18 cellular contexts compared by ENCODE assay signal in genomic region chr5:150322202-150322601, GRCh38. TPM values are rescaled to one million over a fixed set of nuclear protein-coding genes. Genes with fewer than 3 reads are reported as not detected.
DNase-seq lines count a peak whose midpoint lies in the region; ATAC-seq, FAIRE-seq and TF ChIP-seq lines count a peak whose summit lies in the region.
"Had no signal": no experiment of that assay in that cellular context is flagged by ENCODE, and none has a peak within 500 bp of the region (broad histone marks: within the 10 kb centered on the region; RNA-seq: fewer than 3 reads in every experiment).

No MANE protein-coding gene starts in this region.

- ATAC-seq in foreskin keratinocyte (peak; percentile 72), T-cell (replicated peaks in 1 of 4) (no peak), HG03457 (IDR thresholded peaks at IDR 0.05; ENCODE audit: unreplicated experiment) (no peak)
- ATAC-seq: naive thymus-derived CD4-positive, alpha-beta T cell had no signal

- no peak for TF ChIP-seq CTCF in astrocyte (IDR thresholded peaks at IDR 0.05; ENCODE audit: insufficient read depth, low read depth, low read length)
- no peak for TF ChIP-seq CTCF in foreskin keratinocyte (conservative IDR thresholded peaks at IDR 0.05)

- H3K27me3 ChIP-seq in ACC112 (ENCODE audit: insufficient read depth, low read length) (no peaks in the 10 kb centered on the region), astrocyte (ENCODE audit: insufficient read depth, low read length) (no peaks in the 10 kb centered on the region), foreskin keratinocyte (no peaks in the 10 kb centered on the region)

- H3K9me3 ChIP-seq in astrocyte (ENCODE audit: insufficient read depth, low read depth, low read length) = no peaks in the 10 kb centered on the region
- H3K9me3 ChIP-seq: Caco-2 had no signal

- H4K20me1 ChIP-seq in astrocyte (ENCODE audit: insufficient read depth, low read length) = no peaks in the 10 kb centered on the region

- no peak overlapping the region for H3K4me2 ChIP-seq in astrocyte (ENCODE audit: low read length)

- H3K79me2 ChIP-seq in ACC112 (ENCODE audit: control insufficient read depth, insufficient read depth, low read length, unreplicated experiment) = no peaks in the 10 kb centered on the region
- H3K79me2 ChIP-seq in astrocyte (ENCODE audit: insufficient read depth, low read length) = no peaks in the 10 kb centered on the region

- H3K4me3 ChIP-seq in ACC112 (ENCODE audit: low read depth, low read length) (no peak overlapping the region), astrocyte (ENCODE audit: insufficient read depth, low read depth, low read length) (no peak overlapping the region)

- POLR2A ChIA-PET in T-cell (lab: Charles Lee) = interaction anchor here in 1 of 2 donors (0.6 kb wide), 1 partner anchor 443 kb away, joined by 3 read pairs; no protein-coding TSS in a partner anchor

- H3K36me3 Mint-ChIP-seq in astrocyte (ENCODE audit: low read depth, unreplicated experiment) (peaks cover 3% of the 10 kb centered on the region), T-cell (no peaks in the 10 kb centered on the region)
- H3K36me3 Mint-ChIP-seq: naive thymus-derived CD4-positive, alpha-beta T cell had no signal

- H3K4me1 ChIP-seq in ACC112 (ENCODE audit: control insufficient read depth, insufficient read depth, low read length, unreplicated experiment) = peaks cover 50% of the 10 kb centered on the region
- H3K4me1 ChIP-seq in astrocyte (ENCODE audit: insufficient read depth, low read length) = peaks cover 35% of the 10 kb centered on the region
- H3K4me1 ChIP-seq in foreskin keratinocyte = peaks cover 51% of the 10 kb centered on the region

- H3K4me3 Mint-ChIP-seq in astrocyte (ENCODE audit: unreplicated experiment) = no peak overlapping the region
- no peak overlapping the region for H3K4me3 Mint-ChIP-seq in T-cell
- H3K4me3 Mint-ChIP-seq: activated B cell treated with CpG ODN at 0.5 μM for 24 hours; naive thymus-derived CD4-positive, alpha-beta T cell had no signal

- CTCF ChIA-PET in T-cell (lab: Charles Lee) = interaction anchor here in 1 of 2 donors (0.6 kb wide), 1 partner anchor 14 kb away, joined by 3 read pairs; no protein-coding TSS in a partner anchor

- FAIRE-seq in astrocyte (lab: Jason Lieb, UNC) = no peak

- in situ Hi-C loops in G401 (cut with HindIII; ENCODE audit: low sequenced_read_pairs) = no loop called here

- no peaks in the 10 kb centered on the region for H3K36me3 ChIP-seq in ACC112 (ENCODE audit: insufficient read depth, low read length)
- no peaks in the 10 kb centered on the region for H3K36me3 ChIP-seq in astrocyte (ENCODE audit: insufficient read depth, low read length)

- H3K4me1 Mint-ChIP-seq in astrocyte (ENCODE audit: low read depth, unreplicated experiment) (peaks cover 37% of the 10 kb centered on the region), T-cell (peaks cover 0 to 2% (median 0%) of the 10 kb centered on the region in 3 donors)
- H3K4me1 Mint-ChIP-seq: activated B cell treated with CpG ODN at 0.5 μM for 24 hours had no signal

- H3K9me3 Mint-ChIP-seq in astrocyte (ENCODE audit: unreplicated experiment) = no peaks in the 10 kb centered on the region
- H3K9me3 Mint-ChIP-seq in T-cell = no peaks in the 10 kb centered on the region
- H3K9me3 Mint-ChIP-seq: activated B cell treated with CpG ODN at 0.5 μM for 24 hours had no signal

- H3K27ac Mint-ChIP-seq in astrocyte (ENCODE audit: unreplicated experiment) (no peak overlapping the region), T-cell (no peak overlapping the region)
- H3K27ac Mint-ChIP-seq: activated B cell treated with CpG ODN at 0.5 μM for 24 hours had no signal

- peak; percentile 18 for DNase-seq in HK-2 (ENCODE audit: unreplicated experiment)
- peak; percentile 75 for DNase-seq in astrocyte (ENCODE audit: low read depth)
- peak; percentile 74 to 89 for DNase-seq in foreskin keratinocyte
- DNase-seq in T-cell = no peak
- no peak for DNase-seq in NCI-H2029 (lab: John Stamatoyannopoulos, UW)
- DNase-seq in G401 (ENCODE audit: low spot score) = no peak
- DNase-seq: activated B cell treated with CpG ODN at 0.5 μM for 24 hours; activated effector memory CD4-positive, alpha-beta T cell treated with anti-CD3 and anti-CD28 coated beads, Interleukin-2, amount 50 U/mL, for 16 hours; Caco-2; naive thymus-derived CD4-positive, alpha-beta T cell; NCI-H510A; OCI-M1; substantia nigra had no signal

- no peak overlapping the region for H3K9ac ChIP-seq in astrocyte (ENCODE audit: low read length)

- H3K27me3 Mint-ChIP-seq in astrocyte (ENCODE audit: low read depth, unreplicated experiment) (peaks cover 8% of the 10 kb centered on the region), T-cell (peaks cover 1 to 8% of the 10 kb centered on the region in 2 donors)

- H2AFZ ChIP-seq in ACC112 (ENCODE audit: low read length, unreplicated experiment) = no peak overlapping the region
- no peak overlapping the region for H2AFZ ChIP-seq in astrocyte (ENCODE audit: low read depth, low read length)

- H3K27ac ChIP-seq in ACC112 (ENCODE audit: low read depth, low read length) = peak overlapping the region; percentile 90
- no peak overlapping the region for H3K27ac ChIP-seq in astrocyte (ENCODE audit: low read depth, low read length)
- H3K27ac ChIP-seq in foreskin keratinocyte = peak overlapping the region; percentile 25

RNA-seq across cellular contexts. Expression of gene ARSI, which starts 19.5 kb away (rescaled TPM):
- total RNA-seq in astrocyte = 21.4 and 23.0 TPM in 2 replicates
- total RNA-seq in foreskin keratinocyte = 4.7 and 5.0 TPM in 2 replicates
- polyA plus RNA-seq in foreskin keratinocyte = 3.5 and 3.7 TPM in 2 replicates
- total RNA-seq in T-cell = under 1 TPM in 1 of 5 donors, not detected in 4; 0.09 TPM
- total RNA-seq in G401 (2014; rRNA removed; shearing (Covaris generic)) = 89.2 and 100 TPM in 2 replicates
- total RNA-seq: activated B cell treated with CpG ODN at 0.5 μM for 24 hours, HT-29, pulmonary artery endothelial cell had no signal
- polyA plus RNA-seq: naive thymus-derived CD4-positive, alpha-beta T cell had no signal

RNA-seq across cellular contexts. Expression of gene CAMK2A, which starts 32.6 kb away (rescaled TPM):
- total RNA-seq in astrocyte (1.2 and 1.6 TPM in 2 replicates), foreskin keratinocyte (0.04 TPM in 1 of 2 replicates, not detected in the other), T-cell (not detected)
- 0.01 TPM in 1 of 2 replicates, not detected in the other for polyA plus RNA-seq in foreskin keratinocyte
- 0.06 and 0.31 TPM in 2 replicates for total RNA-seq in G401 (2014; rRNA removed; shearing (Covaris generic))
- total RNA-seq: activated B cell treated with CpG ODN at 0.5 μM for 24 hours; Caco-2; dermis microvascular lymphatic vessel endothelial cell; HT-29; naive thymus-derived CD4-positive, alpha-beta T cell; pulmonary artery endothelial cell had no signal
- polyA plus RNA-seq: naive thymus-derived CD4-positive, alpha-beta T cell had no signal

RNA-seq across cellular contexts. Expression of gene TCOF1, which starts 35.3 kb away (rescaled TPM):
- total RNA-seq in astrocyte (36.1 and 47.5 TPM in 2 replicates), foreskin keratinocyte (76.4 and 97.3 TPM in 2 replicates), T-cell (10 to 100 TPM; 50.4 to 67.8 (median 58.4) TPM)
- polyA plus RNA-seq in foreskin keratinocyte = 46.1 and 61.7 TPM in 2 replicates
- total RNA-seq in G401 (2014; rRNA removed; shearing (Covaris generic)) = 78.5 and 94.9 TPM in 2 replicates

Comparison
In these comparisons a context has a peak if more than half of its experiments do, and no peak if none do; other contexts are left out.
1. DNase-seq: peak in HK-2 (single experiment), astrocyte (single experiment) and foreskin keratinocyte (2 of 2); none in T-cell (0 of 34), NCI-H2029 (single experiment) and G401 (single experiment).